Comparison of ENCODE assay signal across 27 cellular contexts in the genomic region with DNA sequence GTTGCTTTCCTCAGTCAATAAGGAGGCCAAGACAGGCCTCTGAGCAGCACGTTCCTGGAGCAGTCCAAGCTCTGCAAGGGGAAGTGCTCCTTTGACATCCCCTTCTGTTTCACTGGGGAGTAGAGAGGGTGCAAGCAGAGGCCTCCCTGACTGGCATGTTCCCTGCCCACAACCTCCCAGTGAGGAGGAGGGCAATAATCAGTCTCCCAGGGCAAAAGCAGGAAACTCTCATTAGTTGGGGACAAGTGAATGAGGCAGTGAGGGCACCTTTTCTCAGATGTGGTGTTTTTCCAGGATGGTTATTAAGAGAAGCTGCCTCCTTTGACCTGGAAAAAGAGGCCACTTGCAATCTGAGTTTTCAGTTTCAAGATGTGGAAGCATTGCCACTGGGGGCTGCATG.
"Had no signal": no experiment of that assay in that cellular context is flagged by ENCODE, and none has a peak within 500 bp of the region (broad histone marks: within the 10 kb centered on the region; RNA-seq: fewer than 3 reads in every experiment).

No MANE protein-coding gene starts in this region.

- DNase-seq: activated CD4-positive, alpha-beta memory T cell treated with anti-CD3 and anti-CD28 coated beads, Interleukin-2, amount 10 ng/mL, durations not matched to agents 7 days and 5 days; activated CD4-positive, alpha-beta T cell treated with anti-CD3 and anti-CD28 coated beads, Interleukin-2, amount 10 ng/mL, durations not matched to agents 7 days and 5 days; activated CD8-positive, alpha-beta memory T cell treated with anti-CD3 and anti-CD28 coated beads, Interleukin-2, amount 50 U/mL, for 48 hours; activated gamma-delta T cell treated with Interleukin-2 at 50 U/mL for 16 hours; activated T-cell treated with anti-CD3 and anti-CD28 coated beads, Interleukin-2, amount 50 U/mL, for 4 hours; dermis blood vessel endothelial cell; effector CD4-positive, alpha-beta T cell; glutamatergic neuron; left lung; lower lobe of right lung; mesenchymal stem cell; naive thymus-derived CD8-positive, alpha-beta T cell; posterior cingulate gyrus; right lobe of liver; stimulated activated CD4-positive, alpha-beta T cell treated with anti-CD3 and anti-CD28 coated beads, Interleukin-12 subunit alpha, Interleukin-12 subunit beta, amount 100 ng/mL, for 4 hours; stimulated activated CD4-positive, alpha-beta T cell treated with anti-CD3 and anti-CD28 coated beads, Interleukin-4, amount 100 ng/mL, for 1 hour; stimulated activated naive CD8-positive, alpha-beta T cell treated with anti-CD3 and anti-CD28 coated beads, Interleukin-15, Interleukin-2, amounts not matched to agents 100 U/mL and 50 U/mL, for 24 hours; T-helper 9 cell; testis; transverse colon; WERI-Rb-1 had no signal

- H3K27ac Mint-ChIP-seq: activated CD4-positive, alpha-beta memory T cell treated with anti-CD3 and anti-CD28 coated beads, Interleukin-2, amount 10 ng/mL, durations not matched to agents 7 days and 5 days; activated CD4-positive, alpha-beta T cell treated with anti-CD3 and anti-CD28 coated beads, Interleukin-2, amount 10 ng/mL, durations not matched to agents 7 days and 5 days; activated naive CD4-positive, alpha-beta T cell treated with anti-CD3 and anti-CD28 coated beads, Interleukin-2, amount 50 U/mL, for 72 hours; activated T-helper 17 cell treated with anti-CD3 and anti-CD28 coated beads, Interleukin-2, amount 50 U/mL, for 72 hours; naive thymus-derived CD8-positive, alpha-beta T cell had no signal

- H3K36me3 Mint-ChIP-seq: activated naive CD4-positive, alpha-beta T cell treated with anti-CD3 and anti-CD28 coated beads, Interleukin-2, amount 50 U/mL, for 72 hours; naive thymus-derived CD8-positive, alpha-beta T cell had no signal

- H3K4me3 ChIP-seq: breast epithelium, left lung, lower lobe of right lung, right lobe of liver, skin epidermis, testis, transverse colon had no signal

- H3K4me3 Mint-ChIP-seq: activated CD4-positive, alpha-beta memory T cell treated with anti-CD3 and anti-CD28 coated beads, Interleukin-2, amount 10 ng/mL, durations not matched to agents 7 days and 5 days; activated CD4-positive, alpha-beta T cell treated with anti-CD3 and anti-CD28 coated beads, Interleukin-2, amount 10 ng/mL, durations not matched to agents 7 days and 5 days; activated T-cell treated with anti-CD3 and anti-CD28 coated beads, Interleukin-2, amount 50 U/mL, for 4 hours; activated T-helper 17 cell treated with anti-CD3 and anti-CD28 coated beads, Interleukin-2, amount 50 U/mL, for 72 hours; central memory CD8-positive, alpha-beta T cell; naive thymus-derived CD8-positive, alpha-beta T cell had no signal

- H3K27ac ChIP-seq: breast epithelium, epithelial cell of prostate, left lung, lower lobe of right lung, right lobe of liver, testis, transverse colon, WERI-Rb-1 had no signal

- H3K27me3 ChIP-seq: breast epithelium, right lobe of liver, testis, transverse colon had no signal

- H3K36me3 ChIP-seq: breast epithelium, left lung, lower lobe of right lung, right lobe of liver, transverse colon, WERI-Rb-1 had no signal

- H3K4me1 ChIP-seq: breast epithelium, testis had no signal

- H3K9me3 Mint-ChIP-seq: activated CD4-positive, alpha-beta memory T cell treated with anti-CD3 and anti-CD28 coated beads, Interleukin-2, amount 10 ng/mL, durations not matched to agents 7 days and 5 days; activated CD4-positive, alpha-beta T cell treated with anti-CD3 and anti-CD28 coated beads, Interleukin-2, amount 10 ng/mL, durations not matched to agents 7 days and 5 days; activated naive CD4-positive, alpha-beta T cell treated with anti-CD3 and anti-CD28 coated beads, Interleukin-2, amount 50 U/mL, for 72 hours; activated T-cell treated with anti-CD3 and anti-CD28 coated beads, Interleukin-2, amount 50 U/mL, for 4 hours; activated T-helper 17 cell treated with anti-CD3 and anti-CD28 coated beads, Interleukin-2, amount 50 U/mL, for 72 hours; central memory CD8-positive, alpha-beta T cell; naive thymus-derived CD8-positive, alpha-beta T cell had no signal

- H3K9me3 ChIP-seq: breast epithelium, left lung, lower lobe of right lung, right lobe of liver, testis, transverse colon had no signal
